Comparison of ENCODE assay signal across 17 cellular contexts in the genomic region with DNA sequence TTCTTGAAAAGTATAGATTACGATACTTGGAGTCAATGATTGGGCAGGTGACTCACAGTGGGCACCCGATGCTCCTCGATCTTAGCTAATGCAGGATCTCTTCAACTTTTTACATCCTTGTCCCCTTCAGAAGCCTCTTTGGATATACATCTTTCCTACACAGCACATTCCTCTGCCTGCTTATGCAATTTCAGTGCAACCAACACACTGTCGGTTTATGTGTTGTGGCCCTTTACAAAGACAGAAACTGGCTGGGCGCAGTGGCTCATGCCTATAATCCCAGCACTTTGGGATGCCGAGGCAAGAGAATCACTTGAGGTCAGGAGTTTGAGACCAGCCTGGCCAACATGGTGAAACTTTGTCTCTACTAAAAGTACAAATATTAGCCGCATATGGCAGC. TPM values are rescaled to one million over a fixed set of nuclear protein-coding genes. Genes with fewer than 3 reads are reported as not detected.
A peak's percentile ranks its signal among the peaks of the same experiment; 100 is the strongest.
DNase-seq lines count a peak whose midpoint lies in the region; ATAC-seq and TF ChIP-seq lines count a peak whose summit lies in the region.
"Had no signal": no experiment of that assay in that cellular context is flagged by ENCODE, and none has a peak within 500 bp of the region (broad histone marks: within the 10 kb centered on the region; RNA-seq: fewer than 3 reads in every experiment).

No MANE protein-coding gene starts in this region.

- H2AFZ ChIP-seq in parathyroid adenoma = no peak overlapping the region

- H3K4me1 Mint-ChIP-seq in dendritic cell treated with granulocyte-macrophage colony-stimulating factor and Interleukin-4, amounts not matched to agents 40 ng/mL and 50 ng/mL, for 4 days (ENCODE audit: low read depth) = peaks cover 38% of the 10 kb centered on the region
- peaks cover 7% of the 10 kb centered on the region for H3K4me1 Mint-ChIP-seq in activated naive CD4-positive, alpha-beta T cell treated with anti-CD3 and anti-CD28 coated beads for 36 hours (ENCODE audit: low read depth)

- no peaks in the 10 kb centered on the region for H3K36me3 ChIP-seq in parathyroid adenoma (ENCODE audit: control insufficient read depth, insufficient read depth, low read length)
- no peaks in the 10 kb centered on the region for H3K36me3 ChIP-seq in upper lobe of right lung

- TF ChIP-seq CTCF in parathyroid adenoma (IDR thresholded peaks at IDR 0.05) = no peak
- no peak for TF ChIP-seq CTCF in upper lobe of right lung (IDR thresholded peaks at IDR 0.05)

- peak; percentile 0 for DNase-seq in SK-MEL-5 (ENCODE audit: low read depth, low spot score)
- DNase-seq in upper lobe of right lung = peak; percentile 11
- no peak for DNase-seq in SIG-M5 treated with dmso at 0.1 percent for 504 hours (lab: John Stamatoyannopoulos, UW; ENCODE audit: unreplicated experiment)
- no peak for DNase-seq in activated naive CD4-positive, alpha-beta T cell treated with anti-CD3 and anti-CD28 coated beads for 36 hours
- DNase-seq in HPDE6-E6E7 (ENCODE audit: extremely low spot score) = no peak
- DNase-seq: CD8-positive, alpha-beta T cell; COR-L47; DMS153; DMS79 treated with DMSO at 0.1 percent for 48 hours; EL had no signal

- H3K4me1 ChIP-seq in parathyroid adenoma (peaks cover 5% of the 10 kb centered on the region), upper lobe of right lung (no peaks in the 10 kb centered on the region)
- H3K4me1 ChIP-seq: A549 had no signal

- intact Hi-C loops in dendritic cell treated with granulocyte-macrophage colony-stimulating factor and Interleukin-4, amounts not matched to agents 40 ng/mL and 50 ng/mL, for 4 days (cut with micrococcal nuclease) = no loop called here
- intact Hi-C loops in upper lobe of right lung (cut with DNase I) = no loop called here
- intact Hi-C loops in activated naive CD4-positive, alpha-beta T cell treated with anti-CD3 and anti-CD28 coated beads for 36 hours (cut with micrococcal nuclease) = no loop called here

- H3K9me3 Mint-ChIP-seq in dendritic cell treated with granulocyte-macrophage colony-stimulating factor and Interleukin-4, amounts not matched to agents 40 ng/mL and 50 ng/mL, for 4 days = no peaks in the 10 kb centered on the region
- peaks cover 5% of the 10 kb centered on the region for H3K9me3 Mint-ChIP-seq in activated naive CD4-positive, alpha-beta T cell treated with anti-CD3 and anti-CD28 coated beads for 36 hours
- H3K9me3 Mint-ChIP-seq: CD8-positive, alpha-beta T cell had no signal

- in situ Hi-C loops in SK-MEL-5 (cut with HindIII; ENCODE audit: low pct_unique_long_range_greater_than_20kb, low sequenced_read_pairs) = no loop called here

- no peak overlapping the region for H3K4me3 Mint-ChIP-seq in dendritic cell treated with granulocyte-macrophage colony-stimulating factor and Interleukin-4, amounts not matched to agents 40 ng/mL and 50 ng/mL, for 4 days
- H3K4me3 Mint-ChIP-seq in activated naive CD4-positive, alpha-beta T cell treated with anti-CD3 and anti-CD28 coated beads for 36 hours = no peak overlapping the region
- H3K4me3 Mint-ChIP-seq: CD8-positive, alpha-beta T cell had no signal

- ATAC-seq in upper lobe of right lung = no peak
- ATAC-seq: CD8-positive, alpha-beta T cell; HCT116; HepG2 had no signal

- peak overlapping the region; percentile 75 for H3K27ac Mint-ChIP-seq in dendritic cell treated with granulocyte-macrophage colony-stimulating factor and Interleukin-4, amounts not matched to agents 40 ng/mL and 50 ng/mL, for 4 days
- H3K27ac Mint-ChIP-seq in activated naive CD4-positive, alpha-beta T cell treated with anti-CD3 and anti-CD28 coated beads for 36 hours = no peak overlapping the region
- H3K27ac Mint-ChIP-seq: CD8-positive, alpha-beta T cell had no signal

- CTCF ChIA-PET in activated naive CD4-positive, alpha-beta T cell treated with anti-CD3 and anti-CD28 coated beads for 36 hours (lab: Charles Lee) = no interaction called here

- H3K27ac ChIP-seq in parathyroid adenoma (peak overlapping the region; percentile 21), upper lobe of right lung (no peak overlapping the region)
- H3K27ac ChIP-seq: A549 had no signal

- H3K79me2 ChIP-seq in parathyroid adenoma = no peaks in the 10 kb centered on the region

- no peaks in the 10 kb centered on the region for H3K9me3 ChIP-seq in parathyroid adenoma (ENCODE audit: control insufficient read depth, low read length)
- no peaks in the 10 kb centered on the region for H3K9me3 ChIP-seq in upper lobe of right lung

- H3K4me2 ChIP-seq in parathyroid adenoma (ENCODE audit: low read length) = no peak overlapping the region
- H3K4me2 ChIP-seq: A549 had no signal

- peaks cover 29% of the 10 kb centered on the region for H3K27me3 Mint-ChIP-seq in dendritic cell treated with granulocyte-macrophage colony-stimulating factor and Interleukin-4, amounts not matched to agents 40 ng/mL and 50 ng/mL, for 4 days
- peaks cover 10% of the 10 kb centered on the region for H3K27me3 Mint-ChIP-seq in activated naive CD4-positive, alpha-beta T cell treated with anti-CD3 and anti-CD28 coated beads for 36 hours (ENCODE audit: low read depth)

- no peaks in the 10 kb centered on the region for H3K36me3 Mint-ChIP-seq in dendritic cell treated with granulocyte-macrophage colony-stimulating factor and Interleukin-4, amounts not matched to agents 40 ng/mL and 50 ng/mL, for 4 days (ENCODE audit: low read depth)
- H3K36me3 Mint-ChIP-seq in activated naive CD4-positive, alpha-beta T cell treated with anti-CD3 and anti-CD28 coated beads for 36 hours (ENCODE audit: low read depth) = no peaks in the 10 kb centered on the region
- H3K36me3 Mint-ChIP-seq: CD14-positive monocyte; CD8-positive, alpha-beta T cell had no signal

- H3K4me3 ChIP-seq in parathyroid adenoma (ENCODE audit: low read depth, low read length) = no peak overlapping the region
- H3K4me3 ChIP-seq in upper lobe of right lung = no peak overlapping the region
- H3K4me3 ChIP-seq: A549 had no signal

- H3K27me3 ChIP-seq in parathyroid adenoma (ENCODE audit: control insufficient read depth, insufficient read depth, low read length) (no peaks in the 10 kb centered on the region), upper lobe of right lung (no peaks in the 10 kb centered on the region)

- no peak overlapping the region for H3K9ac ChIP-seq in parathyroid adenoma

RNA-seq across cellular contexts. Expression of a gene that starts 2.6 kb away (rescaled TPM):
- not detected in 2 replicates for total RNA-seq in SK-MEL-5 (2014; rRNA removed; shearing (Covaris generic))
- polyA plus RNA-seq in SK-MEL-5 (2015; cell fraction: cytosol; rRNA removed) = not detected in 2 replicates
- not detected in 2 replicates for polyA plus RNA-seq in SK-MEL-5 (2015; cell fraction: nucleus; rRNA removed)
- total RNA-seq in upper lobe of right lung = not detected
- total RNA-seq in activated naive CD4-positive, alpha-beta T cell treated with anti-CD3 and anti-CD28 coated beads for 36 hours = under 1 TPM; 0.17 to 0.30 TPM
- total RNA-seq: CD8-positive, alpha-beta T cell; HepG2 had no signal
- polyA plus RNA-seq: A549, BJ, HepG2 had no signal

RNA-seq across cellular contexts. Expression of a gene that starts 15.2 kb away (rescaled TPM):
- total RNA-seq in SK-MEL-5 (2014; rRNA removed; shearing (Covaris generic)) = not detected in 2 replicates
- 0.24 TPM in 1 of 2 replicates, not detected in the other for polyA plus RNA-seq in SK-MEL-5 (2015; cell fraction: cytosol; rRNA removed)
- not detected in 2 replicates for polyA plus RNA-seq in SK-MEL-5 (2015; cell fraction: nucleus; rRNA removed)
- not detected for total RNA-seq in upper lobe of right lung
- total RNA-seq in activated naive CD4-positive, alpha-beta T cell treated with anti-CD3 and anti-CD28 coated beads for 36 hours = 1 to 10 TPM; 4.9 to 5.3 TPM
- total RNA-seq: CD8-positive, alpha-beta T cell; HepG2 had no signal
- polyA plus RNA-seq: A549, BJ, HepG2 had no signal

RNA-seq across cellular contexts. Expression of a gene that starts 25.8 kb away (rescaled TPM):
- total RNA-seq in SK-MEL-5 (2014; rRNA removed; shearing (Covaris generic)) = not detected in 2 replicates
- 0.12 TPM in 1 of 2 replicates, not detected in the other for polyA plus RNA-seq in SK-MEL-5 (2015; cell fraction: cytosol; rRNA removed)
- polyA plus RNA-seq in SK-MEL-5 (2015; cell fraction: nucleus; rRNA removed) = not detected in 2 replicates
- total RNA-seq in upper lobe of right lung = not detected
- under 1 TPM in 1 of 2 experiments, not detected in 1; 0.10 TPM for total RNA-seq in activated naive CD4-positive, alpha-beta T cell treated with anti-CD3 and anti-CD28 coated beads for 36 hours
- total RNA-seq: HepG2 had no signal
- polyA plus RNA-seq: A549, BJ, CD14-positive monocyte, HepG2 had no signal

RNA-seq across cellular contexts. Expression of a gene that starts 44.5 kb away (rescaled TPM):
- total RNA-seq in SK-MEL-5 (2014; rRNA removed; shearing (Covaris generic)) = 4.4 and 5.5 TPM in 2 replicates
- polyA plus RNA-seq in SK-MEL-5 (2015; cell fraction: cytosol; rRNA removed) = 10.1 and 12.8 TPM in 2 replicates
- 47.1 and 52.2 TPM in 2 replicates for polyA plus RNA-seq in SK-MEL-5 (2015; cell fraction: nucleus; rRNA removed)
- total RNA-seq in upper lobe of right lung = 15.8 TPM
- total RNA-seq in activated naive CD4-positive, alpha-beta T cell treated with anti-CD3 and anti-CD28 coated beads for 36 hours = 1 to 10 TPM; 2.0 to 2.6 TPM
- polyA plus RNA-seq: BJ had no signal

Comparison
In these comparisons a context has a peak if more than half of its experiments do, and no peak if none do; other contexts are left out.
1. DNase-seq: peak in SK-MEL-5 (single experiment) and upper lobe of right lung (single experiment); none in SIG-M5 treated with dmso at 0.1 percent for 504 hours (single experiment), activated naive CD4-positive, alpha-beta T cell treated with anti-CD3 and anti-CD28 coated beads for 36 hours (single experiment) and HPDE6-E6E7 (single experiment).